Comparison of ENCODE assay signal across 9 cellular contexts in genomic region chr11:86740628-86741488, GRCh38. TPM values are rescaled to one million over a fixed set of nuclear protein-coding genes. Genes with fewer than 3 reads are reported as not detected.
DNase-seq lines count a peak whose midpoint lies in the region; ATAC-seq and TF ChIP-seq lines count a peak whose summit lies in the region.
"Had no signal": no experiment of that assay in that cellular context is flagged by ENCODE, and none has a peak within 500 bp of the region (broad histone marks: within the 10 kb centered on the region; RNA-seq: fewer than 3 reads in every experiment).

No MANE protein-coding gene starts in this region.

- no peaks in the 10 kb centered on the region for H3K9me3 Mint-ChIP-seq in T-helper 2 cell treated with Interferon-gamma antibody and Interleukin-4, amounts not matched to agents 5 μg/mL and 100 μg/mL, for 36 hours
- H3K9me3 Mint-ChIP-seq: stimulated activated naive CD8-positive, alpha-beta T cell treated with anti-CD3 and anti-CD28 coated beads, Interleukin-15, Interleukin-2, amounts not matched to agents 100 ng/mL and 50 ng/mL, for 24 hours had no signal

- no peaks in the 10 kb centered on the region for H3K36me3 Mint-ChIP-seq in T-helper 2 cell treated with Interferon-gamma antibody and Interleukin-4, amounts not matched to agents 5 μg/mL and 100 μg/mL, for 36 hours (ENCODE audit: low read depth)

- H3K27me3 Mint-ChIP-seq in T-helper 2 cell treated with Interferon-gamma antibody and Interleukin-4, amounts not matched to agents 5 μg/mL and 100 μg/mL, for 36 hours (ENCODE audit: low read depth), result no peaks in the 10 kb centered on the region

- ATAC-seq in esophagus mucosa (peak; percentile 76), HG02938 (IDR thresholded peaks at IDR 0.05; ENCODE audit: unreplicated experiment) (no peak), HG03139 (IDR thresholded peaks at IDR 0.05; ENCODE audit: unreplicated experiment) (no peak)

- no peak for TF ChIP-seq CTCF in RWPE1 (conservative IDR thresholded peaks at IDR 0.05; ENCODE audit: low read depth)

- CTCF ChIA-PET in RWPE1 (lab: Yijun Ruan, JAX), result interaction anchor here (0.5 to 0.6 kb wide), 4 partner anchors 33 to 875 kb away, joined by 3 to 7 read pairs (median 4); no protein-coding TSS in a partner anchor

- H3K4me1 Mint-ChIP-seq in T-helper 2 cell treated with Interferon-gamma antibody and Interleukin-4, amounts not matched to agents 5 μg/mL and 100 μg/mL, for 36 hours (ENCODE audit: low read depth), result peaks cover 3% of the 10 kb centered on the region

- POLR2A ChIA-PET in RWPE1 (lab: Yijun Ruan, JAX; ENCODE audit: low non-redundant PET), result no interaction called here

- H3K27ac Mint-ChIP-seq in T-helper 2 cell treated with Interferon-gamma antibody and Interleukin-4, amounts not matched to agents 5 μg/mL and 100 μg/mL, for 36 hours, result no peak overlapping the region
- H3K27ac Mint-ChIP-seq: stimulated activated naive CD8-positive, alpha-beta T cell treated with anti-CD3 and anti-CD28 coated beads, Interleukin-15, Interleukin-2, amounts not matched to agents 100 ng/mL and 50 ng/mL, for 24 hours had no signal

- peak overlapping the region; percentile 100 for H3K27ac ChIP-seq in RWPE1

- H3K4me3 Mint-ChIP-seq in T-helper 2 cell treated with Interferon-gamma antibody and Interleukin-4, amounts not matched to agents 5 μg/mL and 100 μg/mL, for 36 hours, result no peak overlapping the region
- H3K4me3 Mint-ChIP-seq: stimulated activated naive CD8-positive, alpha-beta T cell treated with anti-CD3 and anti-CD28 coated beads, Interleukin-15, Interleukin-2, amounts not matched to agents 100 ng/mL and 50 ng/mL, for 24 hours had no signal

- peak; percentile 41 for DNase-seq in T-helper 2 cell treated with Interferon-gamma antibody and Interleukin-4, amounts not matched to agents 5 μg/mL and 100 μg/mL, for 36 hours (ENCODE audit: low spot score)
- DNase-seq in T-helper 2 cell (no peak), RWPE1 (ENCODE audit: low spot score) (peak; percentile 85), myocyte (ENCODE audit: low read depth) (peak; percentile 87), NCI-H1105 (lab: John Stamatoyannopoulos, UW) (no peak)

RNA-seq across cellular contexts. Expression of gene PRSS23, which starts 59.5 kb away (rescaled TPM):
- total RNA-seq in esophagus mucosa (11.6 TPM), myocyte (75.2 and 105 TPM in 2 replicates)
- 840 TPM for polyA plus RNA-seq in myocyte (2012)

Comparison
In these comparisons a context has a peak if more than half of its experiments do, and no peak if none do; other contexts are left out.
1. DNase-seq: peak in T-helper 2 cell treated with Interferon-gamma antibody and Interleukin-4, amounts not matched to agents 5 μg/mL and 100 μg/mL, for 36 hours (single experiment), RWPE1 (single experiment) and myocyte (single experiment); none in T-helper 2 cell (0 of 5) and NCI-H1105 (single experiment).